Comparison of ENCODE assay signal across 22 cellular contexts in genomic region chr5:103224894-103225246, GRCh38. TPM values are rescaled to one million over a fixed set of nuclear protein-coding genes. Genes with fewer than 3 reads are reported as not detected.
A peak's percentile ranks its signal among the peaks of the same experiment; 100 is the strongest.
DNase-seq lines count a peak whose midpoint lies in the region; ATAC-seq and TF ChIP-seq lines count a peak whose summit lies in the region.
"Had no signal": no experiment of that assay in that cellular context is flagged by ENCODE, and none has a peak within 500 bp of the region (broad histone marks: within the 10 kb centered on the region; RNA-seq: fewer than 3 reads in every experiment).

No MANE protein-coding gene starts in this region.

- POLR2A ChIA-PET in PC-9 (lab: Charles Lee; ENCODE audit: unreplicated experiment): interaction anchor here (0.8 kb wide), 1 partner anchor 186 kb away, joined by 10 read pairs; no protein-coding TSS in a partner anchor
- POLR2A ChIA-PET in CD4-positive, alpha-beta T cell (lab: Charles Lee): interaction anchor here (1.8 kb wide), 1 partner anchor 445 kb away, joined by 4 read pairs; no protein-coding TSS in a partner anchor

- H3K27ac ChIP-seq in C4-2B: no peak overlapping the region
- H3K27ac ChIP-seq in GM23248: no peak overlapping the region
- no peak overlapping the region for H3K27ac ChIP-seq in PC-9
- H3K27ac ChIP-seq in CD4-positive, alpha-beta T cell (ENCODE audit: low read depth, low read length): no peak overlapping the region
- H3K27ac ChIP-seq in Peyer's patch: no peak overlapping the region
- H3K27ac ChIP-seq: ascending aorta, gastroesophageal sphincter, prostate gland, thoracic aorta had no signal

- DNase-seq in GM23248 (no peak), PC-9 (no peak), left colon (no peak), NCI-H187 treated with DMSO at 0.1 percent for 48 hours (lab: John Stamatoyannopoulos, UW) (no peak), Peyer's patch (no peak)
- no peak for DNase-seq in CD4-positive, alpha-beta T cell
- DNase-seq: cerebellar nuclear complex; DMS79; effector CD4-positive, alpha-beta T cell; left cardiac atrium had no signal

- no peaks in the 10 kb centered on the region for H3K4me1 Mint-ChIP-seq in CD4-positive, alpha-beta T cell (ENCODE audit: low read depth)

- in situ Hi-C loops in GM23248 (cut with MboI): no loop called here

- H3F3A ChIP-seq in GM23248 (ENCODE audit: insufficient read depth) (0 out of 2 replicates have a peak, but pooled peaks cover 8% of the 10 kb centered on the region), PC-9 (ENCODE audit: insufficient read depth, low read depth) (no peaks in the 10 kb centered on the region)

- H2AFZ ChIP-seq in GM23248 (peak overlapping the region; percentile 76), PC-9 (no peak overlapping the region; the same call in 1 of the 2 replicates)

- CTCF ChIA-PET in PC-9 (lab: Charles Lee): interaction anchor here (0.6 to 1.1 kb wide), 2 partner anchors 8 to 431 kb away, joined by 3 read pairs; no protein-coding TSS in a partner anchor
- CTCF ChIA-PET in CD4-positive, alpha-beta T cell (lab: Charles Lee): interaction anchor here (0.9 to 2.2 kb wide), 6 partner anchors 8 to 251 kb away, joined by 3 to 6 read pairs (median 4); partner anchors contain the start of gene MACIR

- H3K36me3 Mint-ChIP-seq in CD4-positive, alpha-beta T cell (ENCODE audit: low read depth): peaks cover under 1% of the 10 kb centered on the region
- H3K36me3 Mint-ChIP-seq: CD8-positive, alpha-beta T cell had no signal

- H3K4me3 ChIP-seq in GM23248 (no peak overlapping the region), PC-9 (no peak overlapping the region), Peyer's patch (no peak overlapping the region)
- H3K4me3 ChIP-seq: ascending aorta, gastroesophageal sphincter, GM12878, prostate gland, thoracic aorta had no signal

- H3K9me3 ChIP-seq in GM23248 (ENCODE audit: low read depth) (no peaks in the 10 kb centered on the region), PC-9 (ENCODE audit: insufficient read depth, low read depth) (no peaks in the 10 kb centered on the region), Peyer's patch (no peaks in the 10 kb centered on the region)
- H3K9me3 ChIP-seq in CD4-positive, alpha-beta T cell (ENCODE audit: control insufficient read depth, low read length): no peaks in the 10 kb centered on the region
- H3K9me3 ChIP-seq: ascending aorta, gastroesophageal sphincter, prostate gland, SK-N-SH, thoracic aorta had no signal

- no TSS peak for BruUV-seq in PC-9 (replicated peaks; lab: Mats Ljungman, UMichigan)

- H3K4me3 Mint-ChIP-seq in CD4-positive, alpha-beta T cell: no peak overlapping the region
- H3K4me3 Mint-ChIP-seq: activated naive CD4-positive, alpha-beta T cell treated with anti-CD3 and anti-CD28 coated beads for 36 hours; activated T-cell treated with anti-CD3 and anti-CD28 coated beads, Interleukin-2, amount 50 U/mL, for 24 hours; CD8-positive, alpha-beta T cell; naive thymus-derived CD8-positive, alpha-beta T cell had no signal

- WGBS in GM23248 (ENCODE audit: low coverage in 1 of 2, low lambda C conversion rate in 2 of 2, missing lambda C conversion rate in 2 of 2), 2 experiments: 63 to 70% methylated on average over 5 of the region's 5 CpGs

- peaks cover 24% of the 10 kb centered on the region for H3K27me3 Mint-ChIP-seq in CD4-positive, alpha-beta T cell

- intact Hi-C loops in PC-9 (cut with micrococcal nuclease; ENCODE audit: unreplicated experiment): loop anchor here (1.0 to 10.0 kb wide), 3 partner anchors 180 to 689 kb away; no protein-coding TSS in a partner anchor
- intact Hi-C loops in left colon (cut with DNase I, micrococcal nuclease): no loop called here
- intact Hi-C loops in CD4-positive, alpha-beta T cell (cut with DNase I, micrococcal nuclease): loop anchor here (5.0 to 10.0 kb wide), 4 partner anchors 540 to 688 kb away; no protein-coding TSS in a partner anchor

- H3K4me1 ChIP-seq in GM23248 (ENCODE audit: insufficient read depth) (no peaks in the 10 kb centered on the region), PC-9 (replicated peaks; ENCODE audit: insufficient read depth) (no peaks in the 10 kb centered on the region), Peyer's patch (no peaks in the 10 kb centered on the region)
- H3K4me1 ChIP-seq: ascending aorta, gastroesophageal sphincter, prostate gland had no signal

- ATAC-seq in left colon (peak; percentile 5), GM21367 (IDR thresholded peaks at IDR 0.05; ENCODE audit: unreplicated experiment) (no peak)
- ATAC-seq in CD4-positive, alpha-beta T cell (ENCODE audit: poor library complexity): no peak

- H3K36me3 ChIP-seq in GM23248 (ENCODE audit: low read depth) (no peaks in the 10 kb centered on the region), PC-9 (ENCODE audit: low read depth) (no peaks in the 10 kb centered on the region), Peyer's patch (no peaks in the 10 kb centered on the region)
- H3K36me3 ChIP-seq: ascending aorta, gastroesophageal sphincter, prostate gland, thoracic aorta had no signal

- TF ChIP-seq POLR2A in Peyer's patch (IDR thresholded peaks at IDR 0.05): no peak

- TF ChIP-seq CTCF in C4-2B (conservative IDR thresholded peaks at IDR 0.05): peak; percentile 63
- peak; percentile 4; the same call in 1 of the 2 replicates for TF ChIP-seq CTCF in PC-9 (conservative IDR thresholded peaks at IDR 0.05)
- TF ChIP-seq CTCF in CD4-positive, alpha-beta T cell (IDR thresholded peaks at IDR 0.05): no peak
- TF ChIP-seq CTCF in Peyer's patch (IDR thresholded peaks at IDR 0.05): no peak

- no peaks in the 10 kb centered on the region for H3K9me3 Mint-ChIP-seq in CD4-positive, alpha-beta T cell
- H3K9me3 Mint-ChIP-seq: activated naive CD4-positive, alpha-beta T cell treated with anti-CD3 and anti-CD28 coated beads for 36 hours; activated T-cell treated with anti-CD3 and anti-CD28 coated beads, Interleukin-2, amount 50 U/mL, for 24 hours; CD8-positive, alpha-beta T cell; naive thymus-derived CD8-positive, alpha-beta T cell had no signal

- no peaks in the 10 kb centered on the region for H3K9me2 ChIP-seq in GM23248 (ENCODE audit: insufficient read depth)
- H3K9me2 ChIP-seq in PC-9 (ENCODE audit: insufficient read depth): 0 out of 2 replicates have a peak, but pooled peaks cover 3% of the 10 kb centered on the region
- H3K9me2 ChIP-seq: SK-N-SH had no signal

- H4K20me1 ChIP-seq in GM23248 (ENCODE audit: insufficient read depth) (no peaks in the 10 kb centered on the region), PC-9 (ENCODE audit: insufficient read depth) (no peaks in the 10 kb centered on the region)

- H3K4me2 ChIP-seq in GM23248 (ENCODE audit: unreplicated experiment) (no peak overlapping the region), PC-9 (peak overlapping the region; percentile 25; the same call in 1 of the 2 replicates)
- H3K4me2 ChIP-seq: SK-N-SH had no signal

- H3K27ac Mint-ChIP-seq in CD4-positive, alpha-beta T cell: no peak overlapping the region
- H3K27ac Mint-ChIP-seq: activated naive CD4-positive, alpha-beta T cell treated with anti-CD3 and anti-CD28 coated beads for 36 hours; activated T-cell treated with anti-CD3 and anti-CD28 coated beads, Interleukin-2, amount 50 U/mL, for 24 hours; CD8-positive, alpha-beta T cell had no signal

- H3K27me3 ChIP-seq in GM23248 (replicated peaks; ENCODE audit: insufficient read depth) (no peaks in the 10 kb centered on the region), PC-9 (ENCODE audit: insufficient read depth, low read depth) (no peaks in the 10 kb centered on the region), Peyer's patch (no peaks in the 10 kb centered on the region)
- peaks cover 10% of the 10 kb centered on the region for H3K27me3 ChIP-seq in CD4-positive, alpha-beta T cell (ENCODE audit: control insufficient read depth, insufficient read depth, low read length)
- H3K27me3 ChIP-seq: ascending aorta, gastroesophageal sphincter had no signal

- H3K79me2 ChIP-seq in GM23248 (ENCODE audit: insufficient read depth): no peaks in the 10 kb centered on the region
- no peaks in the 10 kb centered on the region for H3K79me2 ChIP-seq in PC-9 (ENCODE audit: low read depth)

- H3K9ac ChIP-seq in GM23248: no peak overlapping the region
- H3K9ac ChIP-seq: SK-N-SH had no signal

RNA-seq across cellular contexts. Expression of gene MACIR, which starts 33.7 kb away (rescaled TPM):
- 31.5 and 36.3 TPM in 2 replicates for total RNA-seq in GM23248 (2014; rRNA removed; shearing (Covaris generic))
- polyA plus RNA-seq in GM23248 (2016; fragmentation: Nextera tagmentation; extraction: Ambion mirVana): 35.6 and 35.7 TPM in 2 replicates
- total RNA-seq in PC-9 (2021) (21.0 and 28.4 TPM in 2 replicates), left colon (10 to 100 TPM; 54.5 to 61.4 TPM), Peyer's patch (10 to 100 TPM in 3 of 4 donors, 1 to 10 TPM in 1; 4.1 to 42.7 (median 24.1) TPM)
- 1 to 10 TPM; 1.3 to 1.6 TPM for total RNA-seq in CD4-positive, alpha-beta T cell

Comparison
In these comparisons a context has a peak if more than half of its experiments do, and no peak if none do; other contexts are left out.
1. CTCF ChIP-seq: peak in C4-2B (single experiment) and PC-9 (single experiment); none in CD4-positive, alpha-beta T cell (single experiment) and Peyer's patch (0 of 6).
2. intact Hi-C loops: an anchor here in PC-9 (1.0 to 10.0 kb wide) and CD4-positive, alpha-beta T cell (5.0 to 10.0 kb wide); none called in left colon.